Comparison of ENCODE assay signal across 14 cellular contexts in the genomic region with DNA sequence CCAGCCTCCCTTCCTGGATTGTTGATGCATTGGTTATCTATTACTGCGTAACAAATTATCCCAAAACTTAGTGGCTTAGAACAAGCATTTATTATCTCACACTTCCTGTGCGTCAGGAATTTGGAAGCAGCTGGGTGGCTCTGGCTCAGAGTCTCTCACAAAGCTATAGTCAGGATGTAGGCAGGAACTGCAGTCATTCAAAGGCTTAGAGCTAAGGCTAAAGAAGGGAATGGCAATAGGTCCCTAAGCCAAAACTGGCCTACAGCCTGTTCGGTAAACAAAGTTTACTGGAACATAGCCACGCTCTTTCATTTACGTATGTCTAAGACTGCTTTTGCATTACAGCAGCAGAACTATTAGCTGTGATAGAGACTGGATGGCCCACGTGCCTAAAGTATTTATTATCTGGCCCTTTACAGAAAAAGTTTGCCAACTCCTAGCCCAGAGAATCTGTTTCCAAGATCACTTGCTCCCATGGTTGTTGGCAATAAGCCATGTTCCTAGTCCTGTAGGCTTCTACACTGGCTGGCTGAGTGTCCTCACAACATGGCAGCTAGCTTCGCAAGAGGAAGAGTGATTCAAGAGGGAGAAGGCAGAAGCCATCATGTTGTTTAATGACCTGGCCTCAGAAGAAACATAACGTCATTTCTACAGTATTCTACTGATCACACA.
DNase-seq lines count a peak whose midpoint lies in the region; ATAC-seq, FAIRE-seq and TF ChIP-seq lines count a peak whose summit lies in the region.
"Had no signal": no experiment of that assay in that cellular context is flagged by ENCODE, and none has a peak within 500 bp of the region (broad histone marks: within the 10 kb centered on the region; RNA-seq: fewer than 3 reads in every experiment).

No MANE protein-coding gene starts in this region.

- H3K4me3 ChIP-seq in endothelial cell of umbilical vein (replicated peaks in 1 of 3; ENCODE audit: insufficient read depth in 1 of 3, low read depth in 1 of 3, low read length in 3 of 3) = no peak overlapping the region
- no peak overlapping the region for H3K4me3 ChIP-seq in gastrocnemius medialis

- dilution Hi-C loops in endothelial cell of umbilical vein (cut with MboI; ENCODE audit: extremely low pct_ligation_motif_present, low sequenced_read_pairs) = no loop called here

- H3K27me3 ChIP-seq in endothelial cell of umbilical vein (ENCODE audit: control insufficient read depth in 2 of 2, insufficient read depth in 2 of 2, low read length in 2 of 2) (no peaks in the 10 kb centered on the region), gastrocnemius medialis (no peaks in the 10 kb centered on the region)

- H3K9me3 ChIP-seq in endothelial cell of umbilical vein (replicated peaks; ENCODE audit: control insufficient read depth, insufficient read depth, low read length) (no peaks in the 10 kb centered on the region), gastrocnemius medialis (no peaks in the 10 kb centered on the region)

- H2AFZ ChIP-seq in endothelial cell of umbilical vein (ENCODE audit: low read depth, low read length) = no peak overlapping the region

- peak overlapping the region; percentile 7 for H3K9ac ChIP-seq in endothelial cell of umbilical vein (replicated peaks; ENCODE audit: extremely low read depth, insufficient read depth, low read length)

- H3K27ac ChIP-seq in endothelial cell of umbilical vein (ENCODE audit: insufficient read depth, low read depth, low read length) = peak overlapping the region; percentile 77
- H3K27ac ChIP-seq in gastrocnemius medialis = peak overlapping the region; percentile 2 to 72 (median 59)

- H3K4me2 ChIP-seq in endothelial cell of umbilical vein (ENCODE audit: insufficient read depth, low read length) = peak overlapping the region; percentile 9

- no peaks in the 10 kb centered on the region for H4K20me1 ChIP-seq in endothelial cell of umbilical vein (replicated peaks; ENCODE audit: control insufficient read depth, extremely low read depth, insufficient read depth, low read length)

- intact Hi-C loops in endothelial cell of umbilical vein (cut with micrococcal nuclease) (loop anchor here (1.0 to 2.0 kb wide), 3 partner anchors 24 to 78 kb away; no protein-coding TSS in a partner anchor), gastrocnemius medialis (cut with DNase I; ENCODE audit: low total_unique reads) (no loop called here)

- POLR2A ChIA-PET in endothelial cell of umbilical vein (lab: Charles Lee) = interaction anchor here (1.1 kb wide), 1 partner anchor 24 kb away, joined by 3 read pairs; no protein-coding TSS in a partner anchor

- H3K4me1 ChIP-seq in endothelial cell of umbilical vein (ENCODE audit: control insufficient read depth, extremely low read depth, insufficient read depth, low read length) = peaks cover 26% of the 10 kb centered on the region
- peaks cover 12 to 26% of the 10 kb centered on the region in 2 donors for H3K4me1 ChIP-seq in gastrocnemius medialis

- TF ChIP-seq POLR2A in endothelial cell of umbilical vein (IDR thresholded peaks at IDR 0.05; ENCODE audit: low read depth, low read length) (no peak), gastrocnemius medialis (IDR thresholded peaks at IDR 0.05) (no peak)

- peak; percentile 78 for FAIRE-seq in endothelial cell of umbilical vein (lab: Jason Lieb, UNC)

- H3K9me1 ChIP-seq in endothelial cell of umbilical vein (replicated peaks; ENCODE audit: control insufficient read depth, extremely low read depth, insufficient read depth, low read length) = no peaks in the 10 kb centered on the region

- DNase-seq in NCI-H2029 treated with DMSO at 0.1 percent for 48 hours (lab: John Stamatoyannopoulos, UW) = peak; percentile 63
- DNase-seq in endothelial cell of umbilical vein (ENCODE audit: low read depth, low spot score) = peak; percentile 88
- peak; percentile 97 for DNase-seq in kidney tubule cell (ENCODE audit: low spot score)
- DNase-seq in gastrocnemius medialis = no peak
- no peak for DNase-seq in NCI-H510A treated with DMSO at 0.1 percent for 48 hours (lab: John Stamatoyannopoulos, UW)
- DNase-seq in midbrain (lab: John Stamatoyannopoulos, UW) = no peak
- DNase-seq: activated naive CD4-positive, alpha-beta T cell treated with Interleukin-2 at 50 U/mL for 16 hours; C1 segment of cervical spinal cord; caudate nucleus; NCI-H1436; NCI-H774; posterior cingulate gyrus had no signal

- H3K79me2 ChIP-seq in endothelial cell of umbilical vein (ENCODE audit: control insufficient read depth, insufficient read depth, low read length) = no peaks in the 10 kb centered on the region

- TF ChIP-seq CTCF in endothelial cell of umbilical vein (IDR thresholded peaks at IDR 0.05; ENCODE audit: extremely low read depth in 1 of 2, insufficient read depth in 1 of 2, low read depth in 1 of 2, low read length in 2 of 2) = no peak
- no peak for TF ChIP-seq CTCF in gastrocnemius medialis (IDR thresholded peaks at IDR 0.05 in 4 of 5, conservative IDR thresholded peaks at IDR 0.05 in 1 of 5)

- ATAC-seq in gastrocnemius medialis (peak in 1 of 2 donors; percentile 35), GM18498 (IDR thresholded peaks at IDR 0.05; ENCODE audit: unreplicated experiment) (no peak), HG03521 (IDR thresholded peaks at IDR 0.05; ENCODE audit: unreplicated experiment) (no peak)

- TSS peak; percentile 97 for BruUV-seq in endothelial cell of umbilical vein (replicated peaks; lab: Mats Ljungman, UMichigan)

- in situ Hi-C loops in gastrocnemius medialis (cut with MboI; ENCODE audit: low sequenced_read_pairs in 4 of 4) = no loop called here

- H3K36me3 ChIP-seq in endothelial cell of umbilical vein (ENCODE audit: control insufficient read depth in 2 of 2, extremely low read depth in 1 of 2, insufficient read depth in 2 of 2, low read length in 2 of 2) (no peaks in the 10 kb centered on the region), gastrocnemius medialis (no peaks in the 10 kb centered on the region)

- CTCF ChIA-PET in endothelial cell of umbilical vein (lab: Charles Lee) = interaction anchor here (0.6 to 1.6 kb wide), 7 partner anchors 9 to 85 kb away, joined by 3 to 8 read pairs (median 3); no protein-coding TSS in a partner anchor

TF ChIP-seq in endothelial cell of umbilical vein, 7 proteins besides CTCF, POLR2A, EP300 and RAD21:
- TF ChIP-seq FOS (IDR thresholded peaks at IDR 0.05; ENCODE audit: borderline replicate concordance, insufficient read depth, low read length) (peak; percentile 50), EZH2 (IDR thresholded peaks at IDR 0.05; ENCODE audit: borderline replicate concordance, low read depth, low read length, severe bottlenecking) (no peak), MAX (IDR thresholded peaks at IDR 0.05; ENCODE audit: insufficient read depth, insufficient read length) (no peak), GATA2 (IDR thresholded peaks at IDR 0.05; ENCODE audit: insufficient read depth, insufficient read length, low read depth, low read length) (peak; percentile 36), MYC (IDR thresholded peaks at IDR 0.05; ENCODE audit: low read depth, low read length) (no peak), JUN (IDR thresholded peaks at IDR 0.05; ENCODE audit: borderline replicate concordance, insufficient read depth, insufficient read length, low read depth) (no peak), POLR2AphosphoS5 (IDR thresholded peaks at IDR 0.05; ENCODE audit: insufficient read depth, low read depth, low read length) (peak; percentile 32)

Comparison
In these comparisons a context has a peak if more than half of its experiments do, and no peak if none do; other contexts are left out.
1. DNase-seq: peak in NCI-H2029 treated with DMSO at 0.1 percent for 48 hours (single experiment), endothelial cell of umbilical vein (single experiment) and kidney tubule cell (single experiment); none in gastrocnemius medialis (0 of 2), NCI-H510A treated with DMSO at 0.1 percent for 48 hours (single experiment) and midbrain (single experiment).